Comparison of ENCODE assay signal across 19 cellular contexts in genomic region chr13:30370146-30370545, GRCh38. TPM values are rescaled to one million over a fixed set of nuclear protein-coding genes. Genes with fewer than 3 reads are reported as not detected.
DNase-seq lines count a peak whose midpoint lies in the region; ATAC-seq and TF ChIP-seq lines count a peak whose summit lies in the region.
"Had no signal": no experiment of that assay in that cellular context is flagged by ENCODE, and none has a peak within 500 bp of the region (broad histone marks: within the 10 kb centered on the region; RNA-seq: fewer than 3 reads in every experiment).

No MANE protein-coding gene starts in this region.

- no peaks in the 10 kb centered on the region for H3K9me3 Mint-ChIP-seq in activated T-cell treated with anti-CD3 and anti-CD28 coated beads, Interleukin-2, amount 50 U/mL, for 24 hours
- H3K9me3 Mint-ChIP-seq in activated naive CD8-positive, alpha-beta T cell treated with anti-CD3 and anti-CD28 coated beads for 36 hours, result no peaks in the 10 kb centered on the region
- no peaks in the 10 kb centered on the region for H3K9me3 Mint-ChIP-seq in stimulated activated effector memory CD8-positive, alpha-beta T cell treated with anti-CD3 and anti-CD28 coated beads, Interleukin-12 subunit alpha, Interleukin-12 subunit beta, amount 100 ng/mL, for 72 hours
- H3K9me3 Mint-ChIP-seq: mesothelial cell of epicardium, WTC11 had no signal

- H3K27ac Mint-ChIP-seq in activated T-cell treated with anti-CD3 and anti-CD28 coated beads, Interleukin-2, amount 50 U/mL, for 24 hours, result peak overlapping the region; percentile 63
- peak overlapping the region; percentile 45 for H3K27ac Mint-ChIP-seq in activated naive CD8-positive, alpha-beta T cell treated with anti-CD3 and anti-CD28 coated beads for 36 hours
- H3K27ac Mint-ChIP-seq in stimulated activated effector memory CD8-positive, alpha-beta T cell treated with anti-CD3 and anti-CD28 coated beads, Interleukin-12 subunit alpha, Interleukin-12 subunit beta, amount 100 ng/mL, for 72 hours, result peak overlapping the region; percentile 76
- H3K27ac Mint-ChIP-seq: mesothelial cell of epicardium, WTC11 had no signal

- no peaks in the 10 kb centered on the region for H3K9me2 ChIP-seq in Loucy (replicated peaks; ENCODE audit: low read depth, low read length)

- DNase-seq in activated T-cell treated with anti-CD3 and anti-CD28 coated beads, Interleukin-2, amount 50 U/mL, for 24 hours, result no peak
- DNase-seq in activated T-cell treated with anti-CD3 and anti-CD28 coated beads for 4 hours (no peak), NCI-H1105 (lab: John Stamatoyannopoulos, UW) (no peak)
- DNase-seq in activated naive CD8-positive, alpha-beta T cell treated with anti-CD3 and anti-CD28 coated beads for 36 hours, result no peak
- no peak for DNase-seq in stimulated activated effector memory CD8-positive, alpha-beta T cell treated with anti-CD3 and anti-CD28 coated beads, Interleukin-12 subunit alpha, Interleukin-12 subunit beta, amount 100 ng/mL, for 72 hours (ENCODE audit: low spot score in 2 of 2)
- DNase-seq in stimulated activated CD4-positive, alpha-beta T cell treated with anti-CD3 and anti-CD28 coated beads, Interleukin-12 subunit alpha, Interleukin-12 subunit beta, amount 100 ng/mL, for 4 hours, result no peak
- DNase-seq in stimulated activated CD8-positive, alpha-beta memory T cell treated with anti-CD3 and anti-CD28 coated beads, Interleukin-4, amount 100 ng/mL, for 48 hours, result no peak
- DNase-seq: amniotic stem cell, COR-L47, GOT3, NCI-H2029 treated with DMSO at 0.1 percent for 48 hours, NCI-H446 treated with DMSO at 0.1 percent for 48 hours, trophoblast cell had no signal

- H3K4me3 Mint-ChIP-seq in activated T-cell treated with anti-CD3 and anti-CD28 coated beads, Interleukin-2, amount 50 U/mL, for 24 hours, result no peak overlapping the region
- no peak overlapping the region for H3K4me3 Mint-ChIP-seq in activated naive CD8-positive, alpha-beta T cell treated with anti-CD3 and anti-CD28 coated beads for 36 hours
- no peak overlapping the region for H3K4me3 Mint-ChIP-seq in stimulated activated effector memory CD8-positive, alpha-beta T cell treated with anti-CD3 and anti-CD28 coated beads, Interleukin-12 subunit alpha, Interleukin-12 subunit beta, amount 100 ng/mL, for 72 hours
- H3K4me3 Mint-ChIP-seq: mesothelial cell of epicardium, WTC11 had no signal

- peak overlapping the region; percentile 94 for H3K9ac ChIP-seq in Loucy (ENCODE audit: low read depth, low read length, poor library complexity, severe bottlenecking)

- ATAC-seq in stimulated activated effector memory CD8-positive, alpha-beta T cell treated with anti-CD3 and anti-CD28 coated beads, Interleukin-12 subunit alpha, Interleukin-12 subunit beta, amount 100 ng/mL, for 72 hours, result no peak
- ATAC-seq: Right ventricle myocardium inferior, WTC11 had no signal

- H4K20me1 ChIP-seq in Loucy (ENCODE audit: insufficient read depth, low read length, poor library complexity, severe bottlenecking), result peaks cover 19% of the 10 kb centered on the region

- no peaks in the 10 kb centered on the region for H3K9me3 ChIP-seq in Loucy (ENCODE audit: insufficient read depth, low read depth, low read length)
- H3K9me3 ChIP-seq: esophagus muscularis mucosa had no signal

- peaks cover 71% of the 10 kb centered on the region for H3K4me1 ChIP-seq in Loucy (ENCODE audit: insufficient read depth, low read length, poor library complexity, severe bottlenecking)

- peaks cover 18% of the 10 kb centered on the region for H3F3A ChIP-seq in Loucy (ENCODE audit: low read depth)

- H2AFZ ChIP-seq in Loucy (ENCODE audit: low read length), result no peak overlapping the region

- peaks cover 46% of the 10 kb centered on the region; the same call in 1 of the 2 replicates for H3K36me3 ChIP-seq in Loucy (ENCODE audit: insufficient read depth, low read length)
- H3K36me3 ChIP-seq: cardiac muscle cell, esophagus muscularis mucosa had no signal

- peak overlapping the region; percentile 87 for H3K4me2 ChIP-seq in Loucy (ENCODE audit: low read depth, low read length, poor library complexity, severe bottlenecking)

- H3K27me3 Mint-ChIP-seq in activated T-cell treated with anti-CD3 and anti-CD28 coated beads, Interleukin-2, amount 50 U/mL, for 24 hours, result no peaks in the 10 kb centered on the region
- no peaks in the 10 kb centered on the region for H3K27me3 Mint-ChIP-seq in activated naive CD8-positive, alpha-beta T cell treated with anti-CD3 and anti-CD28 coated beads for 36 hours

- H3K4me1 Mint-ChIP-seq in activated T-cell treated with anti-CD3 and anti-CD28 coated beads, Interleukin-2, amount 50 U/mL, for 24 hours (ENCODE audit: low read depth), result peaks cover 65% of the 10 kb centered on the region
- H3K4me1 Mint-ChIP-seq in activated naive CD8-positive, alpha-beta T cell treated with anti-CD3 and anti-CD28 coated beads for 36 hours, result peaks cover 53% of the 10 kb centered on the region
- H3K4me1 Mint-ChIP-seq in stimulated activated effector memory CD8-positive, alpha-beta T cell treated with anti-CD3 and anti-CD28 coated beads, Interleukin-12 subunit alpha, Interleukin-12 subunit beta, amount 100 ng/mL, for 72 hours, result peaks cover 71% of the 10 kb centered on the region

- no peaks in the 10 kb centered on the region for H3K27me3 ChIP-seq in Loucy (ENCODE audit: insufficient read depth, low read length, poor library complexity, severe bottlenecking)
- H3K27me3 ChIP-seq: cardiac muscle cell, esophagus muscularis mucosa had no signal

- H3K79me2 ChIP-seq in Loucy (ENCODE audit: insufficient read depth, low read length), result peaks cover 88% of the 10 kb centered on the region

- H3K36me3 Mint-ChIP-seq in activated T-cell treated with anti-CD3 and anti-CD28 coated beads, Interleukin-2, amount 50 U/mL, for 24 hours (ENCODE audit: low read depth), result peaks cover 4% of the 10 kb centered on the region
- H3K36me3 Mint-ChIP-seq in activated naive CD8-positive, alpha-beta T cell treated with anti-CD3 and anti-CD28 coated beads for 36 hours, result peaks cover 10% of the 10 kb centered on the region
- peaks cover 16% of the 10 kb centered on the region for H3K36me3 Mint-ChIP-seq in stimulated activated effector memory CD8-positive, alpha-beta T cell treated with anti-CD3 and anti-CD28 coated beads, Interleukin-12 subunit alpha, Interleukin-12 subunit beta, amount 100 ng/mL, for 72 hours
- H3K36me3 Mint-ChIP-seq: mesothelial cell of epicardium, WTC11 had no signal

- H3K4me3 ChIP-seq in Loucy (ENCODE audit: low read length, poor library complexity, severe bottlenecking), result peak overlapping the region; percentile 87
- H3K4me3 ChIP-seq: cardiac muscle cell, esophagus muscularis mucosa had no signal

- no peak for TF ChIP-seq CTCF in Loucy (conservative IDR thresholded peaks at IDR 0.05; ENCODE audit: low read length)

RNA-seq across cellular contexts. Expression of gene UBE2L5, which starts 52.1 kb away (rescaled TPM):
- total RNA-seq in activated naive CD8-positive, alpha-beta T cell treated with anti-CD3 and anti-CD28 coated beads for 36 hours, result not detected
- total RNA-seq: mesothelial cell of epicardium, Right ventricle myocardium inferior had no signal
